10 cellular contexts compared by ENCODE assay signal in the genomic region with DNA sequence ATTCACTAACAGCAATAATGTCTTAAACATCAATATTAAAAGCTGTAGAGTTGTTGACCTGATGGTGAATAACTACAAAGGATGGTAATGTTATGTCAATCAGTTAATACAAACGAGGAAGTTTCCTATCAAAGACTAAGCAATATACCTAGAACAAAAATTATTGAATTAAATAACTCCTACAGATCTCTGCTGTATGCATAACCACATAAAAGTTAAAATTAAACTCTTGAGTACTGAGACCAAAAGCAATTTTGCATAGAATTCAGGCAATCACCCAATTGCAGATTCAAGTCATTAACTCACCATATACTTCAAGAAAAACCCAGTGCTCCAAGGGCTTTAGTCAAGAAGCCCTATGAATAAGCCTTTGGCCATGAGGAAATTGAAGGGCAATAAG.
DNase-seq lines count a peak whose midpoint lies in the region; ATAC-seq and TF ChIP-seq lines count a peak whose summit lies in the region.
"Had no signal": no experiment of that assay in that cellular context is flagged by ENCODE, and none has a peak within 500 bp of the region (broad histone marks: within the 10 kb centered on the region; RNA-seq: fewer than 3 reads in every experiment).

No MANE protein-coding gene starts in this region.

- H3K36me3 ChIP-seq in left ventricle myocardium inferior (no peaks in the 10 kb centered on the region), mucosa of rectum (ENCODE audit: control insufficient read depth in 2 of 2, insufficient read depth in 2 of 2, low read length in 2 of 2) (peaks cover 0 to 9% of the 10 kb centered on the region in 2 donors)

- peak overlapping the region; percentile 71 for H3K4me3 ChIP-seq in left ventricle myocardium inferior
- H3K4me3 ChIP-seq in dorsolateral prefrontal cortex: peak overlapping the region in 33 of 59 donors; percentile 2 to 55 (median 19)
- H3K4me3 ChIP-seq in mucosa of rectum (ENCODE audit: low read length in 2 of 2): peak overlapping the region; percentile 85 to 87

- H3K9me3 ChIP-seq in left ventricle myocardium inferior (replicated peaks) (no peaks in the 10 kb centered on the region), mucosa of rectum (ENCODE audit: control insufficient read depth in 2 of 2, low read length in 2 of 2) (no peaks in the 10 kb centered on the region)

- no peak for DNase-seq in left ventricle myocardium inferior
- DNase-seq in left ventricle myocardium superior: no peak
- no peak for DNase-seq in dorsolateral prefrontal cortex
- DNase-seq in globus pallidus (ENCODE audit: low spot score): no peak
- no peak for DNase-seq in NCI-H1694 treated with DMSO at 0.1 percent for 48 hours (lab: John Stamatoyannopoulos, UW)
- DNase-seq: activated effector memory CD4-positive, alpha-beta T cell treated with Interleukin-2 at 50 U/mL for 16 hours; substantia nigra had no signal

- H3K27ac ChIP-seq in left ventricle myocardium inferior (replicated peaks): peak overlapping the region; percentile 91
- peak overlapping the region in 21 of 59 donors; percentile 8 to 75 (median 45) for H3K27ac ChIP-seq in dorsolateral prefrontal cortex
- H3K27ac ChIP-seq in mucosa of rectum (ENCODE audit: low read depth in 2 of 2, low read length in 2 of 2): peak overlapping the region in 1 of 2 donors; percentile 95

- H3K9ac ChIP-seq in mucosa of rectum (ENCODE audit: low read depth in 1 of 2, low read length in 2 of 2): peak overlapping the region in 1 of 2 donors; percentile 87

- H3K27me3 ChIP-seq in left ventricle myocardium inferior (ENCODE audit: low read depth) (peaks cover 78% of the 10 kb centered on the region), dorsolateral prefrontal cortex (peaks cover 11 to 100% (median 93%) of the 10 kb centered on the region in 45 donors), mucosa of rectum (ENCODE audit: control insufficient read depth in 2 of 2, insufficient read depth in 2 of 2, low read length in 2 of 2) (peaks cover 5 to 8% of the 10 kb centered on the region in 2 donors)

- TF ChIP-seq CTCF in left ventricle myocardium inferior (IDR thresholded peaks at IDR 0.05; ENCODE audit: borderline replicate concordance) (no peak), dorsolateral prefrontal cortex (IDR thresholded peaks at IDR 0.05 in 54 of 56, conservative IDR thresholded peaks at IDR 0.05 in 2 of 56; ENCODE audit: low read depth in 1 of 56, partially characterized antibody in 56 of 56) (no peak)

- H3K4me1 ChIP-seq in left ventricle myocardium inferior (peaks cover 38% of the 10 kb centered on the region), mucosa of rectum (ENCODE audit: control insufficient read depth in 2 of 2, insufficient read depth in 2 of 2, low read length in 2 of 2) (peaks cover 12 to 17% of the 10 kb centered on the region in 2 donors)

- ATAC-seq in left ventricle myocardium superior: no peak
- ATAC-seq in HG02938 (IDR thresholded peaks at IDR 0.05; ENCODE audit: unreplicated experiment): no peak
- ATAC-seq in GM18520 (IDR thresholded peaks at IDR 0.05; ENCODE audit: unreplicated experiment): no peak

- intact Hi-C loops in left ventricle myocardium inferior (cut with micrococcal nuclease) (loop anchor here (5.0 kb wide), 1 partner anchor 523 kb away; no protein-coding TSS in a partner anchor), left ventricle myocardium superior (cut with micrococcal nuclease) (loop anchor here (5.0 kb wide), 1 partner anchor 523 kb away; no protein-coding TSS in a partner anchor), dorsolateral prefrontal cortex (cut with DNase I) (loop anchor here (5.0 kb wide), 3 partner anchors 203 to 623 kb away; a partner anchor contains a TSS)

Comparison
In these comparisons a context has a peak if more than half of its experiments do, and no peak if none do; other contexts are left out.
1. H3K4me3 ChIP-seq: peak in every context shown above with its lines; median percentile 86 in mucosa of rectum; 71 in left ventricle myocardium inferior; 19 in dorsolateral prefrontal cortex.